Comparison of ENCODE assay signal across 12 cellular contexts in the genomic region with DNA sequence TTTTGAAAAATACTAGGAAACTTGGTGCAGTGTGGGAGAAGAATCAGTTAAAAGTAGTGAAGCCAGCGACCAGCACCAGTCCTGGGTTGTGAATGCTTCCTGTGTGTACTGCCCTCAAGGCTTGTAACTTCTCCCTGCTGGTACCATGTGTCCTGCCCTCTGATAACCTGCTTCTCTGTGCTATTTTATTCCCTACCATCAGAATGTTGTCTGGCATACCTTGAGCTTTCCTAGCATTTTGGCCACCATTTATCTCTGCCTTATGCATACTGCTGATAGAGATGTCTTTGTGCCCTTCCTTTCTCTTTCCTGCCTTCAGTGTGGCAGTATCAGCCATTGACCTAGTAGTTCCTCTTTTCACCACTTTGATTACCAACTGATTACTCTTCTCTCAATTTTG. TPM values are rescaled to one million over a fixed set of nuclear protein-coding genes. Genes with fewer than 3 reads are reported as not detected.
A peak's percentile ranks its signal among the peaks of the same experiment; 100 is the strongest.
DNase-seq lines count a peak whose midpoint lies in the region; ATAC-seq, FAIRE-seq and TF ChIP-seq lines count a peak whose summit lies in the region.
"Had no signal": no experiment of that assay in that cellular context is flagged by ENCODE, and none has a peak within 500 bp of the region (broad histone marks: within the 10 kb centered on the region; RNA-seq: fewer than 3 reads in every experiment).

No MANE protein-coding gene starts in this region.

- DNase-seq in activated T-cell treated with anti-CD3 and anti-CD28 coated beads, Interleukin-2, amount 50 U/mL, for 72 hours = no peak
- DNase-seq in activated T-cell treated with anti-CD3 and anti-CD28 coated beads for 4 hours = no peak
- peak; percentile 37 for DNase-seq in RKO (ENCODE audit: low spot score)
- DNase-seq in endodermal cell = no peak
- no peak for DNase-seq in HT-29 (ENCODE audit: low spot score)
- DNase-seq in H54 (ENCODE audit: insufficient read length, low spot score) = no peak
- DNase-seq: activated CD4-positive, alpha-beta T cell treated with anti-CD3 and anti-CD28 coated beads for 48 hours; right cardiac atrium; testis had no signal

- peak overlapping the region; percentile 93 for H3K27ac Mint-ChIP-seq in activated T-cell treated with anti-CD3 and anti-CD28 coated beads, Interleukin-2, amount 50 U/mL, for 72 hours
- no peak overlapping the region for H3K27ac Mint-ChIP-seq in endodermal cell
- H3K27ac Mint-ChIP-seq in stimulated activated memory B cell treated with anti-CD40 and anti-IgM and Interleukin-4, amounts not matched to agents 10 μg/mL and 1 μg/mL and 100 μg/mL, for 72 hours = peak overlapping the region; percentile 99

- ATAC-seq in activated T-cell treated with anti-CD3 and anti-CD28 coated beads, Interleukin-2, amount 50 U/mL, for 72 hours (replicated peaks in 1 of 2) = no peak
- no peak for ATAC-seq in stimulated activated memory B cell treated with anti-CD40 and anti-IgM and Interleukin-4, amounts not matched to agents 10 μg/mL and 1 μg/mL and 100 μg/mL, for 72 hours
- ATAC-seq in HG02885 (IDR thresholded peaks at IDR 0.05; ENCODE audit: poor library complexity, unreplicated experiment) = no peak
- ATAC-seq: right cardiac atrium had no signal

- no peaks in the 10 kb centered on the region for H3K27me3 Mint-ChIP-seq in activated T-cell treated with anti-CD3 and anti-CD28 coated beads, Interleukin-2, amount 50 U/mL, for 72 hours (ENCODE audit: low read depth)
- H3K27me3 Mint-ChIP-seq in endodermal cell (ENCODE audit: insufficient read depth) = no peaks in the 10 kb centered on the region
- H3K27me3 Mint-ChIP-seq in stimulated activated memory B cell treated with anti-CD40 and anti-IgM and Interleukin-4, amounts not matched to agents 10 μg/mL and 1 μg/mL and 100 μg/mL, for 72 hours = no peaks in the 10 kb centered on the region

- no peaks in the 10 kb centered on the region for H3K9me3 Mint-ChIP-seq in activated T-cell treated with anti-CD3 and anti-CD28 coated beads, Interleukin-2, amount 50 U/mL, for 72 hours
- H3K9me3 Mint-ChIP-seq in endodermal cell = no peaks in the 10 kb centered on the region
- H3K9me3 Mint-ChIP-seq in stimulated activated memory B cell treated with anti-CD40 and anti-IgM and Interleukin-4, amounts not matched to agents 10 μg/mL and 1 μg/mL and 100 μg/mL, for 72 hours = no peaks in the 10 kb centered on the region

- H3K36me3 ChIP-seq in endodermal cell (ENCODE audit: control insufficient read depth, insufficient read depth, low read length) = peaks cover 35% of the 10 kb centered on the region

- FAIRE-seq in H54 (lab: Jason Lieb, UNC) = no peak

- H3K4me3 ChIP-seq in endodermal cell (ENCODE audit: low read length) = peak overlapping the region; percentile 99

- TF ChIP-seq POLR2A in H54 (IDR thresholded peaks at IDR 0.05; ENCODE audit: low read depth, low read length) = no peak

- H3K36me3 Mint-ChIP-seq in activated T-cell treated with anti-CD3 and anti-CD28 coated beads, Interleukin-2, amount 50 U/mL, for 72 hours (ENCODE audit: insufficient read depth in 2 of 2) = peaks cover 5 to 11% of the 10 kb centered on the region in 2 donors
- H3K36me3 Mint-ChIP-seq in endodermal cell (ENCODE audit: low read depth) = peaks cover 27% of the 10 kb centered on the region
- peaks cover 25% of the 10 kb centered on the region for H3K36me3 Mint-ChIP-seq in stimulated activated memory B cell treated with anti-CD40 and anti-IgM and Interleukin-4, amounts not matched to agents 10 μg/mL and 1 μg/mL and 100 μg/mL, for 72 hours

- no peaks in the 10 kb centered on the region for H3K9me3 ChIP-seq in endodermal cell (ENCODE audit: control insufficient read depth, low read length)
- H3K9me3 ChIP-seq: testis had no signal

- TF ChIP-seq CTCF in endodermal cell (conservative IDR thresholded peaks at IDR 0.05) = no peak

- H3K27ac ChIP-seq in endodermal cell (ENCODE audit: low read depth, low read length) = no peak overlapping the region
- H3K27ac ChIP-seq: C4-2B had no signal

- H3K9ac ChIP-seq in endodermal cell (ENCODE audit: extremely low read depth, low read length, poor library complexity, severe bottlenecking) = peak overlapping the region; percentile 96

- no peaks in the 10 kb centered on the region for H3K27me3 ChIP-seq in endodermal cell (ENCODE audit: control insufficient read depth, insufficient read depth, low read length, poor library complexity, severe bottlenecking)
- H3K27me3 ChIP-seq: testis had no signal

- H3K4me1 ChIP-seq in endodermal cell (ENCODE audit: control insufficient read depth, insufficient read depth, low read length) = peaks cover 8% of the 10 kb centered on the region

- 78 to 97% methylated on average over 1 of the region's 1 CpG for WGBS in endodermal cell (ENCODE audit: insufficient coverage in 1 of 2, insufficient read length in 1 of 2), 2 experiments

- peak overlapping the region; percentile 90 to 98 for H3K4me3 Mint-ChIP-seq in activated T-cell treated with anti-CD3 and anti-CD28 coated beads, Interleukin-2, amount 50 U/mL, for 72 hours
- H3K4me3 Mint-ChIP-seq in endodermal cell = peak overlapping the region; percentile 91
- peak overlapping the region; percentile 99 for H3K4me3 Mint-ChIP-seq in stimulated activated memory B cell treated with anti-CD40 and anti-IgM and Interleukin-4, amounts not matched to agents 10 μg/mL and 1 μg/mL and 100 μg/mL, for 72 hours

- peaks cover 64% of the 10 kb centered on the region for H3K4me1 Mint-ChIP-seq in activated T-cell treated with anti-CD3 and anti-CD28 coated beads, Interleukin-2, amount 50 U/mL, for 72 hours (ENCODE audit: low read depth)
- peaks cover 32% of the 10 kb centered on the region for H3K4me1 Mint-ChIP-seq in endodermal cell
- peaks cover 65% of the 10 kb centered on the region for H3K4me1 Mint-ChIP-seq in stimulated activated memory B cell treated with anti-CD40 and anti-IgM and Interleukin-4, amounts not matched to agents 10 μg/mL and 1 μg/mL and 100 μg/mL, for 72 hours

RNA-seq across cellular contexts. Expression of a gene that starts 2.0 kb away (rescaled TPM):
- 10 to 100 TPM; 43.5 to 47.4 TPM for total RNA-seq in activated T-cell treated with anti-CD3 and anti-CD28 coated beads, Interleukin-2, amount 50 U/mL, for 72 hours
- total RNA-seq in endodermal cell = 10 to 100 TPM; 25.7 to 31.5 TPM
- 28.0 TPM for polyA plus RNA-seq in endodermal cell (2013, experiment 1 of 2)
- 26.9 TPM for polyA plus RNA-seq in endodermal cell (2013, experiment 2 of 2)
- total RNA-seq in HT-29 (2014; rRNA removed; shearing (Covaris generic)) = 50.7 and 55.4 TPM in 2 replicates

RNA-seq across cellular contexts. Expression of a gene that starts 2.4 kb away (rescaled TPM):
- 10 to 100 TPM; 18.7 to 22.2 TPM for total RNA-seq in activated T-cell treated with anti-CD3 and anti-CD28 coated beads, Interleukin-2, amount 50 U/mL, for 72 hours
- total RNA-seq in endodermal cell = 10 to 100 TPM; 21.4 TPM
- polyA plus RNA-seq in endodermal cell (2013, experiment 1 of 2) = 12.7 TPM
- polyA plus RNA-seq in endodermal cell (2013, experiment 2 of 2) = 12.9 TPM
- total RNA-seq in HT-29 (2014; rRNA removed; shearing (Covaris generic)) = 8.6 and 10.3 TPM in 2 replicates

RNA-seq across cellular contexts. Expression of a gene that starts 58.3 kb away (rescaled TPM):
- not detected for total RNA-seq in activated T-cell treated with anti-CD3 and anti-CD28 coated beads, Interleukin-2, amount 50 U/mL, for 72 hours
- not detected for total RNA-seq in endodermal cell
- not detected for polyA plus RNA-seq in endodermal cell (2013, experiment 1 of 2)
- polyA plus RNA-seq in endodermal cell (2013, experiment 2 of 2) = not detected
- total RNA-seq in HT-29 (2014; rRNA removed; shearing (Covaris generic)) = not detected in 2 replicates
- total RNA-seq: testis had no signal
